In the genomic region with DNA sequence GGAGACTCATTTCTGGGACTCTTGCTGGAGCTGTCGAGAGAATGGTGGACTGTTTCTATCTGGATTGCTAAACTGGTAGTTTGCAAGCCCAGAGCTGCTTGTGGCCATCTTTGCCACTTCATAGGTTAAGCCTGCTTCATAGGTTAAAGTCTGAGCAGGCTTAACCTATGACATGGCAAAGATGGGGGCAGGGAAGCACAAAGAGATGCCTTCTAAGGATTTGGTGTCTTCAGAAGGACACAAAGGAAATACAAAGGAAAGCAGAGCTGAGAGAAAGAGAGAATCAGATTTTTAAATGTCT, we compare ENCODE assay signal across 16 cellular contexts.
DNase-seq lines count a peak whose midpoint lies in the region; ATAC-seq and TF ChIP-seq lines count a peak whose summit lies in the region.
"Had no signal": no experiment of that assay in that cellular context is flagged by ENCODE, and none has a peak within 500 bp of the region (broad histone marks: within the 10 kb centered on the region; RNA-seq: fewer than 3 reads in every experiment).

No MANE protein-coding gene starts in this region.

- H3K9me3 Mint-ChIP-seq in Calu3 (ENCODE audit: low read depth, unreplicated experiment) = no peaks in the 10 kb centered on the region

- H3K27ac Mint-ChIP-seq in Calu3 (ENCODE audit: unreplicated experiment) (peak overlapping the region; percentile 88), T-helper 17 cell (peak overlapping the region; percentile 29)
- H3K27ac Mint-ChIP-seq: activated naive CD8-positive, alpha-beta T cell treated with anti-CD3 and anti-CD28 coated beads, Interleukin-2, amount 10 ng/mL, durations not matched to agents 7 days and 5 days; CD14-positive monocyte had no signal

- no peaks in the 10 kb centered on the region for H3K27me3 ChIP-seq in mesenchymal stem cell (ENCODE audit: control insufficient read depth in 1 of 2, insufficient read depth in 1 of 2, low read length in 2 of 2)

- no peak overlapping the region for H4K91ac ChIP-seq in mesenchymal stem cell (ENCODE audit: low read length)

- 96% methylated on average over 1 of the region's 1 CpG for WGBS in mesenchymal stem cell

- peak overlapping the region; percentile 2 for H3K4me3 Mint-ChIP-seq in Calu3 (ENCODE audit: low read depth, unreplicated experiment)
- H3K4me3 Mint-ChIP-seq in T-helper 17 cell = no peak overlapping the region
- H3K4me3 Mint-ChIP-seq: activated naive CD8-positive, alpha-beta T cell treated with anti-CD3 and anti-CD28 coated beads, Interleukin-2, amount 10 ng/mL, durations not matched to agents 7 days and 5 days; CD14-positive monocyte had no signal

- peak; percentile 6 for ATAC-seq in GM19351 (IDR thresholded peaks at IDR 0.05; ENCODE audit: unreplicated experiment)
- ATAC-seq in T-helper 17 cell = no peak
- ATAC-seq in HG03097 (IDR thresholded peaks at IDR 0.05; ENCODE audit: low FRiP score, unreplicated experiment) = no peak
- ATAC-seq in HG02623 (IDR thresholded peaks at IDR 0.05; ENCODE audit: unreplicated experiment) = no peak
- ATAC-seq in GM19397 (IDR thresholded peaks at IDR 0.05; ENCODE audit: unreplicated experiment) = no peak

- peak overlapping the region in 1 of 2 experiments; percentile 64 for H2BK12ac ChIP-seq in mesenchymal stem cell (ENCODE audit: low read length in 2 of 2)

- H2AK5ac ChIP-seq in mesenchymal stem cell (ENCODE audit: low read length, severe bottlenecking) = peak overlapping the region; percentile 97

- no peaks in the 10 kb centered on the region for H3K36me3 ChIP-seq in mesenchymal stem cell (ENCODE audit: control insufficient read depth in 1 of 2, insufficient read depth in 2 of 2, low read depth in 1 of 2, low read length in 2 of 2)

- TF ChIP-seq CTCF in Calu3 (IDR thresholded peaks at IDR 0.05; ENCODE audit: unreplicated experiment) = no peak

- peak overlapping the region; percentile 51 for H4K8ac ChIP-seq in mesenchymal stem cell (ENCODE audit: low read length)

- H3K4me3 ChIP-seq in mesenchymal stem cell (ENCODE audit: insufficient read depth in 1 of 2, low read depth in 1 of 2, low read length in 2 of 2) = peak overlapping the region in 1 of 2 experiments; percentile 20

- no peak overlapping the region for H3K14ac ChIP-seq in mesenchymal stem cell (ENCODE audit: low read length in 2 of 2)

- no peaks in the 10 kb centered on the region for H3K79me1 ChIP-seq in mesenchymal stem cell (replicated peaks; ENCODE audit: low read length, poor library complexity, severe bottlenecking)

- H3K4me1 ChIP-seq in mesenchymal stem cell (ENCODE audit: control insufficient read depth, insufficient read depth, low read depth, low read length) = peaks cover 10% of the 10 kb centered on the region

- peaks cover 6% of the 10 kb centered on the region for H3K9me3 ChIP-seq in T-helper 17 cell (ENCODE audit: control insufficient read depth, low read length, poor library complexity, severe bottlenecking)
- peaks cover 15% of the 10 kb centered on the region for H3K9me3 ChIP-seq in mesenchymal stem cell (ENCODE audit: control insufficient read depth, low read length)

- H2AFZ ChIP-seq in mesenchymal stem cell (ENCODE audit: low read depth, low read length) = no peak overlapping the region

- peak overlapping the region; percentile 33 for H2BK5ac ChIP-seq in mesenchymal stem cell (ENCODE audit: low read depth, low read length, poor library complexity, severe bottlenecking)

- no peak overlapping the region for H2BK15ac ChIP-seq in mesenchymal stem cell (ENCODE audit: low read depth, poor library complexity, severe bottlenecking)

- intact Hi-C loops in Calu3 (cut with micrococcal nuclease; ENCODE audit: unreplicated experiment) = no loop called here

- DNase-seq in Calu3 (no peak), T-helper 17 cell (no peak), mesenchymal stem cell (no peak), NCI-H1436 treated with DMSO at 0.1 percent for 48 hours (lab: John Stamatoyannopoulos, UW) (no peak)
- DNase-seq: activated CD8-positive, alpha-beta memory T cell treated with anti-CD3 and anti-CD28 coated beads for 24 hours; activated naive CD8-positive, alpha-beta T cell treated with anti-CD3 and anti-CD28 coated beads, Interleukin-2, amount 10 ng/mL, durations not matched to agents 7 days and 5 days; cerebellar nuclear complex; DMS79 treated with DMSO at 0.1 percent for 48 hours; glutamatergic neuron; NCI-H510A; stimulated activated CD4-positive, alpha-beta T cell treated with anti-CD3 and anti-CD28 coated beads, Interleukin-4, amount 100 ng/mL, for 1 hour had no signal

- H3K27me3 Mint-ChIP-seq in Calu3 (ENCODE audit: unreplicated experiment) (no peaks in the 10 kb centered on the region), T-helper 17 cell (peaks cover 5% of the 10 kb centered on the region)
- H3K27me3 Mint-ChIP-seq: activated naive CD8-positive, alpha-beta T cell treated with anti-CD3 and anti-CD28 coated beads, Interleukin-2, amount 10 ng/mL, durations not matched to agents 7 days and 5 days had no signal

- no peak overlapping the region for H3K4ac ChIP-seq in mesenchymal stem cell (ENCODE audit: low read depth in 1 of 2, low read length in 2 of 2)

- no peak overlapping the region for H3K23ac ChIP-seq in mesenchymal stem cell (ENCODE audit: low read length in 2 of 2)

- peak overlapping the region; percentile 95 for H3K27ac ChIP-seq in mesenchymal stem cell (ENCODE audit: low read length, poor library complexity, severe bottlenecking)

- peak overlapping the region; percentile 42 for H3K4me2 ChIP-seq in mesenchymal stem cell (ENCODE audit: low read length, poor library complexity, severe bottlenecking)

- H2BK120ac ChIP-seq in mesenchymal stem cell (ENCODE audit: low read depth, low read length) = no peak overlapping the region

- CTCF ChIA-PET in Calu3 (lab: Charles Lee) = interaction anchor here (0.9 to 1.0 kb wide), 2 partner anchors 20 to 644 kb away, joined by 3 read pairs; no protein-coding TSS in a partner anchor

- BruUV-seq in Calu3 (replicated peaks; lab: Mats Ljungman, UMichigan) = no TSS peak

- H3K4me1 Mint-ChIP-seq in Calu3 (ENCODE audit: low read depth, unreplicated experiment) (peaks cover 32% of the 10 kb centered on the region), T-helper 17 cell (peaks cover 10% of the 10 kb centered on the region)
- H3K4me1 Mint-ChIP-seq: CD14-positive monocyte had no signal

- H3K9ac ChIP-seq in mesenchymal stem cell (ENCODE audit: low read length) = peak overlapping the region; percentile 44

- H3K36me3 Mint-ChIP-seq in Calu3 (ENCODE audit: insufficient read depth, unreplicated experiment) (peaks cover 7% of the 10 kb centered on the region), T-helper 17 cell (ENCODE audit: low read depth) (no peaks in the 10 kb centered on the region)
- H3K36me3 Mint-ChIP-seq: CD14-positive monocyte had no signal

- H3K18ac ChIP-seq in mesenchymal stem cell (ENCODE audit: low read depth in 1 of 2, low read length in 2 of 2) = peak overlapping the region; percentile 18 to 29
